In the genomic region with DNA sequence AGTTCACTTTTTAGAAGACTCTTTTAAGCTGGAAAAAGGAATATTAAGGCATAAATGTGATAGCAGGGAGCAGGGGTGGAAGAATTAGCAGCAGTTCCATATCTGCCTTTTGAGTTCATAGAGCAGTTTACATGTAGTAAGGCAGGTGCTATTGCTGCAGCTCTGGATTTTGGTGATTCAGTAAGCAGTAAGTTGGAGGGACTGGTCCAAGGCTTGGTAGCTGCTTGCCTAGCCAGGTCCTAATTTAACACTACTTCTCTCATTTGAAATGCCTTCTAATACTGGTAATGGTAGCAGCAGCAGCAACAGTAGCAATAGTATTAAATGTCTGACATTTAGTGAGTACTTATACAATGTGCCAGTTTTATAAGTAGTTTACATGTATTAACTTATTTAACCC, we compare ENCODE assay signal across 7 cellular contexts.
"Had no signal": no experiment of that assay in that cellular context is flagged by ENCODE, and none has a peak within 500 bp of the region (broad histone marks: within the 10 kb centered on the region; RNA-seq: fewer than 3 reads in every experiment).

No MANE protein-coding gene starts in this region.

- H3K27ac ChIP-seq: GM23248 had no signal

- H3K27ac Mint-ChIP-seq: IgD-negative memory B cell had no signal

- H3K27me3 Mint-ChIP-seq: IgD-negative memory B cell had no signal

- H3K9me3 Mint-ChIP-seq: IgD-negative memory B cell had no signal

- ATAC-seq: HCT116 had no signal

- H3K4me1 ChIP-seq: HAP-1 had no signal

- H3K9me3 ChIP-seq: HAP-1 had no signal

- DNase-seq: GM23248, GOT3, H7, KBM-7 had no signal

- H2AFZ ChIP-seq: GM23248 had no signal

- H3K4me3 Mint-ChIP-seq: IgD-negative memory B cell had no signal

- H3K4me3 ChIP-seq: GM23248, HAP-1 had no signal
